ENCODE assay signal across 8 cellular contexts in genomic region chr15:90931737-90932659, GRCh38. TPM values are rescaled to one million over a fixed set of nuclear protein-coding genes. Genes with fewer than 3 reads are reported as not detected.
DNase-seq lines count a peak whose midpoint lies in the region; ATAC-seq and TF ChIP-seq lines count a peak whose summit lies in the region.

TSS of gene HDDC3 (minus strand) at chr15:90932549. CDS start at chr15:90932540, 9 bp downstream.

- H3K9me3 Mint-ChIP-seq in activated CD8-positive, alpha-beta memory T cell treated with anti-CD3 and anti-CD28 coated beads, Interleukin-2, amount 10 ng/mL, durations not matched to agents 7 days and 5 days (ENCODE audit: low read depth), result no peaks in the 10 kb centered on the region
- H3K9me3 Mint-ChIP-seq in mesothelial cell of epicardium, result no peaks in the 10 kb centered on the region

- no peaks in the 10 kb centered on the region for H3K9me3 ChIP-seq in NT2/D1 (ENCODE audit: insufficient read depth, low read length)

- in situ Hi-C loops in endometrial microvascular endothelial cells (cut with HindIII; ENCODE audit: inconsistent ontology term, low pct_unique_long_range_greater_than_20kb, low sequenced_read_pairs), result no loop called here

- H3K36me3 ChIP-seq in NT2/D1 (ENCODE audit: insufficient read depth, insufficient read length, low read length), result peaks cover 9% of the 10 kb centered on the region

- H3K4me3 Mint-ChIP-seq in activated CD8-positive, alpha-beta memory T cell treated with anti-CD3 and anti-CD28 coated beads, Interleukin-2, amount 10 ng/mL, durations not matched to agents 7 days and 5 days, result peak within 1 kb of the TSS; percentile 99
- peak within 1 kb of the TSS; percentile 93 for H3K4me3 Mint-ChIP-seq in mesothelial cell of epicardium

- peak; percentile 83 for DNase-seq in COR-L47 (lab: John Stamatoyannopoulos, UW)
- DNase-seq in HT1080 (ENCODE audit: low read depth), result peak; percentile 82
- peak; percentile 79 for DNase-seq in NT2/D1 (ENCODE audit: low read depth, low spot score)
- peak; percentile 95 for DNase-seq in activated CD8-positive, alpha-beta memory T cell treated with anti-CD3 and anti-CD28 coated beads, Interleukin-2, amount 10 ng/mL, durations not matched to agents 7 days and 5 days
- DNase-seq in mesothelial cell of epicardium (ENCODE audit: low spot score in 2 of 2, unreplicated experiment in 2 of 2), result peak; percentile 82 to 95
- peak; percentile 82 to 85 for DNase-seq in stimulated activated CD8-positive, alpha-beta memory T cell treated with anti-CD3 and anti-CD28 coated beads, Interleukin-15, amount 100 ng/mL, for 48 hours (ENCODE audit: low read depth in 2 of 2)

- H3K4me1 ChIP-seq in NT2/D1 (ENCODE audit: insufficient read depth, insufficient read length), result peaks cover 8% of the 10 kb centered on the region

- peaks cover 18% of the 10 kb centered on the region for H3K27me3 ChIP-seq in NT2/D1 (ENCODE audit: insufficient read depth, insufficient read length)

- TF ChIP-seq CTCF in mesothelial cell of epicardium (IDR thresholded peaks at IDR 0.05; ENCODE audit: unreplicated experiment), result peak; percentile 82

- H3K4me1 Mint-ChIP-seq in activated CD8-positive, alpha-beta memory T cell treated with anti-CD3 and anti-CD28 coated beads, Interleukin-2, amount 10 ng/mL, durations not matched to agents 7 days and 5 days, result peaks cover 61% of the 10 kb centered on the region
- peaks cover 27% of the 10 kb centered on the region for H3K4me1 Mint-ChIP-seq in mesothelial cell of epicardium

- peaks cover 20% of the 10 kb centered on the region for H3K36me3 Mint-ChIP-seq in activated CD8-positive, alpha-beta memory T cell treated with anti-CD3 and anti-CD28 coated beads, Interleukin-2, amount 10 ng/mL, durations not matched to agents 7 days and 5 days
- peaks cover 5% of the 10 kb centered on the region for H3K36me3 Mint-ChIP-seq in mesothelial cell of epicardium

- peak within 1 kb of the TSS; percentile 80 for H3K9ac ChIP-seq in NT2/D1 (ENCODE audit: insufficient read length, low read depth)

- H3K27me3 Mint-ChIP-seq in activated CD8-positive, alpha-beta memory T cell treated with anti-CD3 and anti-CD28 coated beads, Interleukin-2, amount 10 ng/mL, durations not matched to agents 7 days and 5 days, result no peaks in the 10 kb centered on the region
- H3K27me3 Mint-ChIP-seq in mesothelial cell of epicardium (ENCODE audit: low read depth), result no peaks in the 10 kb centered on the region

- peak within 1 kb of the TSS; percentile 100 for H3K27ac Mint-ChIP-seq in activated CD8-positive, alpha-beta memory T cell treated with anti-CD3 and anti-CD28 coated beads, Interleukin-2, amount 10 ng/mL, durations not matched to agents 7 days and 5 days
- peak within 1 kb of the TSS; percentile 88 for H3K27ac Mint-ChIP-seq in mesothelial cell of epicardium

- peak; percentile 40 for ATAC-seq in GM21360 (IDR thresholded peaks at IDR 0.05; ENCODE audit: unreplicated experiment)
- ATAC-seq in activated CD8-positive, alpha-beta memory T cell treated with anti-CD3 and anti-CD28 coated beads, Interleukin-2, amount 10 ng/mL, durations not matched to agents 7 days and 5 days, result peak; percentile 52

- H3K4me3 ChIP-seq in NT2/D1 (ENCODE audit: insufficient read length, low read depth), result peak within 1 kb of the TSS; percentile 76

- CTCF ChIA-PET in activated CD8-positive, alpha-beta memory T cell treated with anti-CD3 and anti-CD28 coated beads, Interleukin-2, amount 10 ng/mL, durations not matched to agents 7 days and 5 days (lab: Charles Lee), result interaction anchor here (0.6 to 8.6 kb wide), 60 partner anchors 9 to 833 kb away, joined by 3 to 181 read pairs (median 5); partner anchors contain the start of genes BLM, FES, FURIN and MAN2A2

RNA-seq across cellular contexts. Expression of gene HDDC3, which starts in this region (rescaled TPM):
- total RNA-seq in HT1080 (2014; rRNA removed; shearing (Covaris generic)), result 27.9 and 30.3 TPM in 2 replicates
- 36.0 and 37.5 TPM in 2 replicates for polyA plus RNA-seq in HT1080 (2015; cell fraction: cytosol; rRNA removed)
- 23.8 and 24.6 TPM in 2 replicates for polyA plus RNA-seq in HT1080 (2015; cell fraction: nucleus; rRNA removed)
- 10 to 100 TPM; 33.2 to 39.3 TPM for total RNA-seq in activated CD8-positive, alpha-beta memory T cell treated with anti-CD3 and anti-CD28 coated beads, Interleukin-2, amount 10 ng/mL, durations not matched to agents 7 days and 5 days
- total RNA-seq in endometrial microvascular endothelial cells (ENCODE audit: inconsistent ontology term) (49.6 TPM), mesothelial cell of epicardium (11.5 to 12.4 TPM (median 11.9 TPM) in 3 replicates)

Comparison
In these comparisons a context has a peak if more than half of its experiments do, and no peak if none do; other contexts are left out.
1. Peak in every context shown above with its lines: DNase-seq, ATAC-seq and H3K4me3 ChIP-seq.